In the genomic region with DNA sequence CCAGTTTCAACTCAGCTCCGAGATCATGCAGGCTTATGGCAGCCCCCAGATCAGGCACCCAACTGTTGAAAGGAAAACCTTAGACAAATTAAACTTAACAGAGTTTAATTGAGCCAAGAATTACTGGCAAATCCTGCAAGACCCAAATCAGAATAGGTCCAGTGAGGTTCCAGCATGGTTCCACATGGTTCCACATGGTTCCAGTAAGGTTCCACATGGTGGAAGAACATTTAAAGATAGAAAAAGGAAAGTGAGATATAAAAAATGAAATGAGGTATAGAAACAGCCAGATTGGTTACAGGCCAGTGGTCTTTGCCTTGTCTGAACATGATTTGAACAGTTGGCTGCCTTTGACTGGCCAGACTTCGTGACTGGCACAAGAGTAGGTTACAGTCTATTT, we compare ENCODE assay signal across 8 cellular contexts.
"Had no signal": no experiment of that assay in that cellular context is flagged by ENCODE, and none has a peak within 500 bp of the region (broad histone marks: within the 10 kb centered on the region; RNA-seq: fewer than 3 reads in every experiment).

No MANE protein-coding gene starts in this region.

- DNase-seq: GDM1, GF-D8 had no signal

- H3K4me3 ChIP-seq: GM12878 had no signal

- FAIRE-seq: G401.6, GM12891, GM12892, GM18507, GM19239 had no signal

- ATAC-seq: GM12878 had no signal
